8 cellular contexts compared by ENCODE assay signal in genomic region chr3:59809750-59810444, GRCh38.
DNase-seq lines count a peak whose midpoint lies in the region; ATAC-seq, FAIRE-seq and TF ChIP-seq lines count a peak whose summit lies in the region.

No MANE protein-coding gene starts in this region.

- CTCF ChIA-PET in activated CD4-positive, alpha-beta T cell treated with anti-CD3 and anti-CD28 coated beads for 36 hours (lab: Charles Lee), result interaction anchor here (0.7 to 2.4 kb wide), 12 partner anchors 9 to 1169 kb away, joined by 3 to 19 read pairs (median 4); no protein-coding TSS in a partner anchor

- no peak overlapping the region for H3K4me2 ChIP-seq in OCI-LY3 (ENCODE audit: low read length)

- H3K27me3 ChIP-seq in OCI-LY3 (ENCODE audit: low read depth, low read length) (peaks cover 10% of the 10 kb centered on the region), spleen (replicated peaks in 1 of 7) (no peaks in the 10 kb centered on the region)

- POLR2A ChIA-PET in activated CD4-positive, alpha-beta T cell treated with anti-CD3 and anti-CD28 coated beads for 36 hours (lab: Charles Lee), result no interaction called here

- no peak overlapping the region for H3K27ac Mint-ChIP-seq in activated CD4-positive, alpha-beta T cell treated with anti-CD3 and anti-CD28 coated beads for 36 hours

- H3K9me3 ChIP-seq in OCI-LY3 (ENCODE audit: insufficient read depth, low read length) (no peaks in the 10 kb centered on the region), spleen (no peaks in the 10 kb centered on the region)

- FAIRE-seq in H54 (lab: Jason Lieb, UNC), result no peak

- H3K27ac ChIP-seq in OCI-LY3 (ENCODE audit: low read length), result no peak overlapping the region
- no peak overlapping the region for H3K27ac ChIP-seq in spleen

- 71 to 77% (median 75%) methylated on average over 8 of the region's 8 CpGs for WGBS in spleen, 5 donors

- peak; percentile 57 for TF ChIP-seq CTCF in OCI-LY3 (IDR thresholded peaks at IDR 0.05; ENCODE audit: low read depth, low read length)
- peak; percentile 39 for TF ChIP-seq CTCF in fibroblast of villous mesenchyme (IDR thresholded peaks at IDR 0.05; ENCODE audit: insufficient read depth, low read depth, low read length)
- TF ChIP-seq CTCF in spleen (IDR thresholded peaks at IDR 0.05 in 8 of 11, conservative IDR thresholded peaks at IDR 0.05 in 3 of 11), result peak in 7 of 11 experiments; percentile 4 to 47 (median 21)

- H2AFZ ChIP-seq in OCI-LY3 (ENCODE audit: low read depth, low read length), result peak overlapping the region; percentile 14; the same call in 1 of the 2 replicates

- no peaks in the 10 kb centered on the region for H4K20me1 ChIP-seq in OCI-LY3 (ENCODE audit: insufficient read depth, low read length)

- H3K9ac ChIP-seq in OCI-LY3 (ENCODE audit: low read length), result no peak overlapping the region

- ATAC-seq in activated CD4-positive, alpha-beta T cell treated with anti-CD3 and anti-CD28 coated beads for 36 hours, result peak; percentile 30
- ATAC-seq in HG02973 (IDR thresholded peaks at IDR 0.05; ENCODE audit: unreplicated experiment) (no peak), HG02885 (IDR thresholded peaks at IDR 0.05; ENCODE audit: poor library complexity, unreplicated experiment) (no peak)

- DNase-seq in activated CD4-positive, alpha-beta T cell treated with anti-CD3 and anti-CD28 coated beads for 36 hours, result no peak
- no peak for DNase-seq in activated CD4-positive, alpha-beta T cell treated with anti-CD3 and anti-CD28 coated beads for 1 hour
- DNase-seq in fibroblast of villous mesenchyme (ENCODE audit: low read depth), result peak; percentile 29
- DNase-seq in spleen, result no peak
- no peak for DNase-seq in H54 (ENCODE audit: insufficient read length, low spot score)

- H3K4me3 Mint-ChIP-seq in activated CD4-positive, alpha-beta T cell treated with anti-CD3 and anti-CD28 coated beads for 36 hours, result no peak overlapping the region

- H3K4me1 ChIP-seq in OCI-LY3 (ENCODE audit: low read length) (0 out of 2 replicates have a peak, but pooled peaks cover 4% of the 10 kb centered on the region), spleen (peaks cover 0 to 10% (median 0%) of the 10 kb centered on the region in 6 donors)

- TF ChIP-seq POLR2A in spleen (IDR thresholded peaks at IDR 0.05), result no peak
- no peak for TF ChIP-seq POLR2A in H54 (IDR thresholded peaks at IDR 0.05; ENCODE audit: low read depth, low read length)

- H3K36me3 ChIP-seq in OCI-LY3 (replicated peaks; ENCODE audit: low read depth, low read length) (no peaks in the 10 kb centered on the region), spleen (no peaks in the 10 kb centered on the region)

- H3K36me3 Mint-ChIP-seq in activated CD4-positive, alpha-beta T cell treated with anti-CD3 and anti-CD28 coated beads for 36 hours (ENCODE audit: low read depth), result peaks cover 1% of the 10 kb centered on the region

- H3K79me2 ChIP-seq in OCI-LY3 (ENCODE audit: low read length), result no peaks in the 10 kb centered on the region

- H3K4me3 ChIP-seq in OCI-LY3 (ENCODE audit: low read length), result no peak overlapping the region
- H3K4me3 ChIP-seq in fibroblast of villous mesenchyme (ENCODE audit: low read depth, low read length), result no peak overlapping the region
- H3K4me3 ChIP-seq in spleen, result no peak overlapping the region

- intact Hi-C loops in activated CD4-positive, alpha-beta T cell treated with anti-CD3 and anti-CD28 coated beads for 36 hours (cut with DNase I, micrococcal nuclease), result loop anchor here (1.0 to 5.0 kb wide), 4 partner anchors 235 to 598 kb away; no protein-coding TSS in a partner anchor
- intact Hi-C loops in spleen (cut with DNase I; ENCODE audit: low total_unique reads), result no loop called here

- H3K27me3 Mint-ChIP-seq in activated CD4-positive, alpha-beta T cell treated with anti-CD3 and anti-CD28 coated beads for 36 hours, result no peaks in the 10 kb centered on the region

- H3K9me3 Mint-ChIP-seq in activated CD4-positive, alpha-beta T cell treated with anti-CD3 and anti-CD28 coated beads for 36 hours (ENCODE audit: low read depth), result no peaks in the 10 kb centered on the region

- H3K4me1 Mint-ChIP-seq in activated CD4-positive, alpha-beta T cell treated with anti-CD3 and anti-CD28 coated beads for 36 hours, result peaks cover 6% of the 10 kb centered on the region
